ENCODE assay signal across 12 cellular contexts in the genomic region with DNA sequence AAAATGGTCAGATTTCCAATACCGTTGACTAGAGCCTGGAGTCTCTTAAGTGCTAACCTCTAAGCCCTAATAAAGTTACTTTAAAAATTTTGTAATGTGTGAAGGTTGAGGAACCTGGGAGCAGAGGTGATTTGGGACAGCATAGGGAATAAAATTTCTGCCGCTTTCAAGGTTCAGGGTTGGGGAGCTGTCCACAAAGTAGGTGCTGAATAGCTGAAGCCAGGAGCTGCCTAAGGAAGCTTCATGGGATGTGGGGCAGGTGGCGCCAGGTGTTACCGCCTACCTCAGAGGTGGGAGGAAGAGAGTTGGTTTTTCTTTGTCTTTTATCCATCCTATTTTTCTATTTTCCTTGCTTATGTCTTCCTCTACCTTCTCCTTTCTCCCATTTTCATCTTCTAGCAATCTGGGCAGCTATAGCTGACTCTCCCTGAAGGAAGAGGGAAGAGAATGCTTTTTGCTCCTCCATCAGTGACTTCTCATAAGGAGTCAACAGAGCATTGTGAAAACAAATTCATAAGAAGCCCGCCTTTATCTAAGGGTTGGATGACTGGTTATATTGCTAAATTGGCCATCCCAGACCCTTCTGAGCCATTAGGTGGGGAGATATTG.
DNase-seq lines count a peak whose midpoint lies in the region; ATAC-seq, FAIRE-seq and TF ChIP-seq lines count a peak whose summit lies in the region.
"Had no signal": no experiment of that assay in that cellular context is flagged by ENCODE, and none has a peak within 500 bp of the region (broad histone marks: within the 10 kb centered on the region; RNA-seq: fewer than 3 reads in every experiment).

No MANE protein-coding gene starts in this region.

- no peaks in the 10 kb centered on the region for H4K20me1 ChIP-seq in K562 (replicated peaks; ENCODE audit: control insufficient read depth, insufficient read depth, low read length)

- 1% methylated on average over 5 of the region's 5 CpGs for WGBS in K562 (ENCODE audit: insufficient coverage, low coverage, missing lambda C conversion rate)
- WGBS in right lobe of liver (ENCODE audit: insufficient coverage, low coverage, low lambda C conversion rate, missing lambda C conversion rate): 1% methylated on average over 4 of the region's 5 CpGs

- no peaks in the 10 kb centered on the region for H3K4me1 ChIP-seq in K562 (replicated peaks in 1 of 2; ENCODE audit: control insufficient read depth in 2 of 2, insufficient read depth in 2 of 2, low read length in 2 of 2)
- no peaks in the 10 kb centered on the region for H3K4me1 ChIP-seq in right lobe of liver

- H3K79me2 ChIP-seq in K562 (ENCODE audit: control insufficient read depth, insufficient read depth, low read length): no peaks in the 10 kb centered on the region

- H3K4me1 Mint-ChIP-seq in CD14-positive monocyte: no peaks in the 10 kb centered on the region

- no peak for FAIRE-seq in K562 (lab: Jason Lieb, UNC)
- FAIRE-seq: astrocyte, kidney had no signal

- TF ChIP-seq EP300 in K562 (IDR thresholded peaks at IDR 0.05; ENCODE audit: low read length): no peak

- H3K27me3 Mint-ChIP-seq in CD14-positive monocyte (ENCODE audit: low read depth in 3 of 3): peaks cover 8 to 17% (median 12%) of the 10 kb centered on the region in 3 donors

- H3K36me3 Mint-ChIP-seq in CD14-positive monocyte: no peaks in the 10 kb centered on the region

- no peaks in the 10 kb centered on the region for H3K9me1 ChIP-seq in K562 (ENCODE audit: control insufficient read depth, insufficient read depth, low read length)

- H3K9me3 Mint-ChIP-seq in CD14-positive monocyte: peaks cover 0 to 2% (median 0%) of the 10 kb centered on the region in 7 donors

- H3K36me3 ChIP-seq in K562 (ENCODE audit: control insufficient read depth, insufficient read depth, low read length) (no peaks in the 10 kb centered on the region), right lobe of liver (no peaks in the 10 kb centered on the region)

- POLR2A ChIA-PET in K562 (lab: Yijun Ruan, JAX): interaction anchor here (0.6 kb wide), 1 partner anchor 24 kb away, joined by 5 read pairs; no protein-coding TSS in a partner anchor

- no peaks in the 10 kb centered on the region for H3K9me3 ChIP-seq in K562 (replicated peaks; ENCODE audit: control insufficient read depth, insufficient read depth, low read depth, low read length)
- H3K9me3 ChIP-seq in right lobe of liver: no peaks in the 10 kb centered on the region

- no peak overlapping the region for H3K9ac ChIP-seq in K562 (ENCODE audit: insufficient read depth in 1 of 2, low read depth in 2 of 2, low read length in 2 of 2)

- no peak overlapping the region for H3K27ac Mint-ChIP-seq in CD14-positive monocyte

- H3K4me3 Mint-ChIP-seq in CD14-positive monocyte: peak overlapping the region in 1 of 2 donors; percentile 19

- no peak for TF ChIP-seq RAD21 in K562 (CRISPR knock-in tag; conservative IDR thresholded peaks at IDR 0.05 in 1 of 2, IDR thresholded peaks at IDR 0.05 in 1 of 2)

- H3K4me2 ChIP-seq in K562 (ENCODE audit: insufficient read depth, low read length): no peak overlapping the region

- no peak overlapping the region for H3K27ac ChIP-seq in K562 (ENCODE audit: extremely low read depth, low read depth, low read length)
- no peak overlapping the region for H3K27ac ChIP-seq in right lobe of liver

- TF ChIP-seq POLR2A in K562 (conservative IDR thresholded peaks at IDR 0.05) (no peak), right lobe of liver (IDR thresholded peaks at IDR 0.05) (no peak)

- TF ChIP-seq CTCF in LNCaP clone FGC (IDR thresholded peaks at IDR 0.05; ENCODE audit: control insufficient read depth, extremely low read depth, insufficient read depth): peak; percentile 34
- TF ChIP-seq CTCF in K562 (IDR thresholded peaks at IDR 0.05 in 2 of 3, conservative IDR thresholded peaks at IDR 0.05 in 1 of 3; ENCODE audit: insufficient read depth in 2 of 3, low read depth in 1 of 3, low read length in 3 of 3): no peak
- no peak for TF ChIP-seq CTCF in right lobe of liver (IDR thresholded peaks at IDR 0.05)
- TF ChIP-seq CTCF in CD14-positive monocyte (IDR thresholded peaks at IDR 0.05): no peak

- DNase-seq in GM03348 (ENCODE audit: low spot score) (peak; percentile 43), LNCaP clone FGC (ENCODE audit: low read depth) (peak; percentile 11), K562 (ENCODE audit: extremely low read depth in 1 of 4, low spot score in 3 of 4) (peak; percentile 27 to 45 (median 36)), right lobe of liver (no peak), NCI-H1930 (lab: John Stamatoyannopoulos, UW) (no peak), CD14-positive monocyte (ENCODE audit: low spot score) (no peak), superior temporal gyrus (ENCODE audit: extremely low spot score) (no peak)
- DNase-seq: kidney, MV-4-11, T-helper 9 cell had no signal

- no peak overlapping the region for H2AFZ ChIP-seq in K562 (ENCODE audit: low read depth, low read length)

- in situ Hi-C loops in K562 (cut with MboI): no loop called here

- peak; percentile 50; the same call in 1 of the 3 replicates for ATAC-seq in K562
- peak in 3 of 4 donors; percentile 30 to 65 (median 48) for ATAC-seq in right lobe of liver
- ATAC-seq in HG03139 (IDR thresholded peaks at IDR 0.05; ENCODE audit: unreplicated experiment): no peak

- CTCF ChIA-PET in K562 (lab: Yijun Ruan, JAX; ENCODE audit: low intra/inter-chr PET ratio): no interaction called here

- BruUV-seq in K562 (replicated peaks; lab: Mats Ljungman, UMichigan): no TSS peak

- no peak overlapping the region for H3K4me3 ChIP-seq in LNCaP clone FGC (ENCODE audit: low read depth, low read length)
- no peak overlapping the region for H3K4me3 ChIP-seq in K562
- H3K4me3 ChIP-seq in right lobe of liver: no peak overlapping the region

- no peaks in the 10 kb centered on the region for H3K27me3 ChIP-seq in K562 (ENCODE audit: control insufficient read depth in 2 of 2, insufficient read depth in 2 of 2, low read length in 2 of 2)
- no peaks in the 10 kb centered on the region for H3K27me3 ChIP-seq in right lobe of liver

- intact Hi-C loops in K562 (cut with micrococcal nuclease) (no loop called here), right lobe of liver (cut with DNase I) (no loop called here), CD14-positive monocyte (cut with micrococcal nuclease) (no loop called here)

TF ChIP-seq in K562, 482 proteins besides CTCF, POLR2A, EP300 and RAD21 (continues in another document):
- TF ChIP-seq KDM2B (CRISPR knock-in tag; IDR thresholded peaks at IDR 0.05) (no peak), LEF1 (IDR thresholded peaks at IDR 0.05) (no peak), ZNF23 (CRISPR knock-in tag; IDR thresholded peaks at IDR 0.05) (no peak), REST (CRISPR knock-in tag; IDR thresholded peaks at IDR 0.05; ENCODE audit: low read depth) (peak; percentile 94), MIER1 (IDR thresholded peaks at IDR 0.05; ENCODE audit: low read depth) (peak; percentile 94), CREBBP (IDR thresholded peaks at IDR 0.05; ENCODE audit: low read depth, low read length) (no peak), SMARCA5 (IDR thresholded peaks at IDR 0.05) (no peak), MXI1 (IDR thresholded peaks at IDR 0.05; ENCODE audit: low read depth, low read length) (no peak), EHMT2 (IDR thresholded peaks at IDR 0.05) (peak; percentile 98), TEAD4 (IDR thresholded peaks at IDR 0.05; ENCODE audit: low read length) (no peak), TEAD4 (CRISPR knock-in tag; IDR thresholded peaks at IDR 0.05; ENCODE audit: borderline replicate concordance) (no peak), ZNF644 (tag; IDR thresholded peaks at IDR 0.05; ENCODE audit: low read depth) (peak; percentile 66; the same call in 1 of the 2 replicates), RCOR1 (IDR thresholded peaks at IDR 0.05; ENCODE audit: borderline replicate concordance in 1 of 2, low read depth in 2 of 2, low read length in 2 of 2) (peak in 1 of 2 experiments; percentile 24; a peak in 1 of 4 replicates), NFXL1 (CRISPR knock-in tag; IDR thresholded peaks at IDR 0.05) (no peak)
- TF ChIP-seq, protein P1, sequence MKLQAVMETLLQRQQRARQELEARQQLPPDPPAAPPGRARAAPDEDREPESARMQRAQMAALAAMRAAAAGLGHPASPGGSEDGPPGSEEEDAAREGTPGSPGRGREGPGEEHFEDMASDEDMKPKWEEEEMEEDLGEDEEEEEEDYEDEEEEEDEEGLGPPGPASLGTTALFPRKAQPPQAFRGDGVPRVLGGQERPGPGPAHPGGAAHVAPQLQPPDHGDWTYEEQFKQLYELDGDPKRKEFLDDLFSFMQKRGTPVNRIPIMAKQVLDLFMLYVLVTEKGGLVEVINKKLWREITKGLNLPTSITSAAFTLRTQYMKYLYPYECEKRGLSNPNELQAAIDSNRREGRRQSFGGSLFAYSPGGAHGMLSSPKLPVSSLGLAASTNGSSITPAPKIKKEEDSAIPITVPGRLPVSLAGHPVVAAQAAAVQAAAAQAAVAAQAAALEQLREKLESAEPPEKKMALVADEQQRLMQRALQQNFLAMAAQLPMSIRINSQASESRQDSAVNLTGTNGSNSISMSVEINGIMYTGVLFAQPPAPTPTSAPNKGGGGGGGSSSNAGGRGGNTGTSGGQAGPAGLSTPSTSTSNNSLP (IDR thresholded peaks at IDR 0.05; ENCODE audit: borderline replicate concordance, low read depth, low read length): no peak

Comparison
In these comparisons a context has a peak if more than half of its experiments do, and no peak if none do; other contexts are left out.
1. DNase-seq: peak in GM03348 (single experiment), LNCaP clone FGC (single experiment) and K562 (4 of 4); none in right lobe of liver (0 of 3), NCI-H1930 (0 of 2), CD14-positive monocyte (single experiment) and superior temporal gyrus (single experiment).